ENCODE assay signal across 17 cellular contexts in the genomic region with DNA sequence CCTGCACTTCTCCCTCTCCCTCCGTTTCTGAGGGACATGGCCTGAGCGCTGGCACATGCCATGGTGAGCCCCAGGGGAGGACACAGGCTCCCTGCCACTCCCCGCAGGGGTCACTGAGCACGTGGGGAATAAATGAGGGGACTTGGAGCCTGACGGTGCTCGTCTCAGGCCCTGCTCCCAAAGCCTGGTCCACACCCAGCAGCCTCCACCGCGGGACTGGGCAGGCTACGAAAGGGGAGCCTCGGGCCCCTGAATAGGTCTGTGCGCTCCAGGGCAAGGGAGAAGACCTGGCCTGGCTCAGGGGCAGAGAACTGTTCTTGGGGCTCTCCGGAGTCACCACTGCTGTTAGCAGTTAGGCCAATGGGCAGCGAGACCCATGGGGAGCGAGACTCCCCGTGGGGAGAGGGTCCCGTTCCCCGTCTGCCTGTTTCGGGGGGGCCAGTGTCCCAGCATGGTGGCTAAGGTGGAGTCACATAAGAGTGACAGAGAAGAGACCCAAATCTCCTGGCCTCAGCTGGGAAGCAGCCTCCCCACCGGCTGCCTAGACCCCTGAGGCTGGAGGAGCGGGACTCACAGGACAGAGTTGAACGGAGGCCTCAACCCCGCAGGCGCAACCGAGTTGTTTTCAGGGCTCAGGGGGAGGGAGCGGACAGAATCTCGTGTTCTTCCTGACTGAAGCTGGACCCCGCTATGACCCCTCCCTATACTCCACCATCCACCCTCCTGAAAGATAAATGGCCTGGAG.
"Had no signal": no experiment of that assay in that cellular context is flagged by ENCODE, and none has a peak within 500 bp of the region (broad histone marks: within the 10 kb centered on the region; RNA-seq: fewer than 3 reads in every experiment).

No MANE protein-coding gene starts in this region.

- H3K4me3 ChIP-seq: esophagus muscularis mucosa, smooth muscle cell, transverse colon had no signal

- H3K4me2 ChIP-seq: smooth muscle cell had no signal

- H3K4me1 Mint-ChIP-seq: memory B cell; nephron; stimulated activated naive B cell treated with anti-CD40 and anti-IgM and Interleukin-4, amounts not matched to agents 10 μg/mL and 1 μg/mL and 100 μg/mL, for 72 hours had no signal

- H3K79me2 ChIP-seq: parathyroid adenoma had no signal

- H3K36me3 Mint-ChIP-seq: activated naive CD8-positive, alpha-beta T cell; memory B cell; stimulated activated naive B cell treated with anti-CD40 and anti-IgM and Interleukin-4, amounts not matched to agents 10 μg/mL and 1 μg/mL and 100 μg/mL, for 72 hours had no signal

- H3K36me3 ChIP-seq: esophagus muscularis mucosa, transverse colon had no signal

- H3K4me1 ChIP-seq: esophagus muscularis mucosa, parathyroid adenoma, transverse colon had no signal

- H3K9ac ChIP-seq: parathyroid adenoma had no signal

- H3K4me3 Mint-ChIP-seq: activated naive CD8-positive, alpha-beta T cell; activated T-cell treated with anti-CD3 and anti-CD28 coated beads, Interleukin-2, amount 50 U/mL, for 4 hours; memory B cell; nephron; stimulated activated naive B cell treated with anti-CD40 and anti-IgM and Interleukin-4, amounts not matched to agents 10 μg/mL and 1 μg/mL and 100 μg/mL, for 72 hours; T-helper 17 cell had no signal

- ATAC-seq: activated T-cell treated with anti-CD3 and anti-CD28 coated beads, Interleukin-2, amount 50 U/mL, for 4 hours; left lobe of liver; stimulated activated naive B cell treated with anti-CD40 and anti-IgM and Interleukin-4, amounts not matched to agents 10 μg/mL and 1 μg/mL and 100 μg/mL, for 72 hours; T-helper 17 cell had no signal

- H3K27ac Mint-ChIP-seq: activated naive CD8-positive, alpha-beta T cell; memory B cell; nephron; stimulated activated naive B cell treated with anti-CD40 and anti-IgM and Interleukin-4, amounts not matched to agents 10 μg/mL and 1 μg/mL and 100 μg/mL, for 72 hours; T-helper 17 cell had no signal

- DNase-seq: activated CD4-positive, alpha-beta T cell treated with anti-CD3 and anti-CD28 coated beads, Interleukin-2, amount 50 U/mL, for 1 hour; activated effector memory CD4-positive, alpha-beta T cell treated with anti-CD3 and anti-CD28 coated beads, Interleukin-2, amount 50 U/mL, for 16 hours; activated T-cell treated with anti-CD3 and anti-CD28 coated beads, Interleukin-2, amount 50 U/mL, for 4 hours; cerebellar nuclear complex; hypothalamus; stimulated activated naive B cell treated with anti-CD40 and anti-IgM and Interleukin-4, amounts not matched to agents 10 μg/mL and 1 μg/mL and 100 μg/mL, for 72 hours; substantia nigra; T-helper 17 cell; transverse colon had no signal

- H3K9me3 ChIP-seq: esophagus muscularis mucosa, transverse colon had no signal

- H3K27ac ChIP-seq: esophagus muscularis mucosa, parathyroid adenoma, transverse colon had no signal

- H3K9me3 Mint-ChIP-seq: activated T-cell treated with anti-CD3 and anti-CD28 coated beads, Interleukin-2, amount 50 U/mL, for 4 hours; memory B cell; nephron; stimulated activated naive B cell treated with anti-CD40 and anti-IgM and Interleukin-4, amounts not matched to agents 10 μg/mL and 1 μg/mL and 100 μg/mL, for 72 hours had no signal

- H2AFZ ChIP-seq: parathyroid adenoma had no signal

- FAIRE-seq: TTC549 had no signal
